ENCODE assay signal across 19 cellular contexts in genomic region chr21:40671721-40672120, GRCh38.
"Had no signal": no experiment of that assay in that cellular context is flagged by ENCODE, and none has a peak within 500 bp of the region (broad histone marks: within the 10 kb centered on the region; RNA-seq: fewer than 3 reads in every experiment).

No MANE protein-coding gene starts in this region.

- H3K27ac ChIP-seq: brain microvascular endothelial cell, coronary artery, gastroesophageal sphincter, heart left ventricle, right atrium auricular region, testis, upper lobe of left lung had no signal

- H3K4me1 ChIP-seq: gastroesophageal sphincter, heart left ventricle, right atrium auricular region, testis, upper lobe of left lung had no signal

- H3K36me3 Mint-ChIP-seq: activated naive CD4-positive, alpha-beta T cell treated with anti-CD3 and anti-CD28 coated beads, Interleukin-2, amount 50 U/mL, for 72 hours; memory B cell; naive B cell had no signal

- DNase-seq: activated CD4-positive, alpha-beta T cell treated with anti-CD3 and anti-CD28 coated beads, Interleukin-2, amount 50 U/mL, for 4 hours; activated gamma-delta T cell treated with Interleukin-2 at 50 U/mL for 16 hours; activated T-cell treated with anti-CD3 and anti-CD28 coated beads, Interleukin-2, amount 50 U/mL, for 72 hours; brain microvascular endothelial cell; erythroblast; heart left ventricle; left ventricle myocardium superior; mucosa of descending colon; naive B cell; testis; upper lobe of left lung had no signal

- H3K4me1 Mint-ChIP-seq: central memory CD8-positive, alpha-beta T cell; memory B cell; naive B cell had no signal

- ATAC-seq: activated naive CD4-positive, alpha-beta T cell treated with anti-CD3 and anti-CD28 coated beads, Interleukin-2, amount 50 U/mL, for 72 hours; activated T-cell treated with anti-CD3 and anti-CD28 coated beads, Interleukin-2, amount 50 U/mL, for 72 hours; gastroesophageal sphincter; heart left ventricle; left ventricle myocardium superior; mucosa of descending colon had no signal

- H3K27ac Mint-ChIP-seq: activated naive CD4-positive, alpha-beta T cell treated with anti-CD3 and anti-CD28 coated beads, Interleukin-2, amount 50 U/mL, for 72 hours; activated T-cell treated with anti-CD3 and anti-CD28 coated beads, Interleukin-2, amount 50 U/mL, for 72 hours; memory B cell; naive B cell; progenitor cell of endocrine pancreas had no signal

- H3K36me3 ChIP-seq: brain microvascular endothelial cell, gastroesophageal sphincter, heart left ventricle, right atrium auricular region, upper lobe of left lung had no signal

- H3K9me3 Mint-ChIP-seq: activated T-cell treated with anti-CD3 and anti-CD28 coated beads, Interleukin-2, amount 50 U/mL, for 72 hours; memory B cell; neural crest cell had no signal

- H3K4me3 ChIP-seq: coronary artery, gastroesophageal sphincter, heart left ventricle, mucosa of descending colon, right atrium auricular region, testis, upper lobe of left lung had no signal

- H3K4me3 Mint-ChIP-seq: activated T-cell treated with anti-CD3 and anti-CD28 coated beads, Interleukin-2, amount 50 U/mL, for 72 hours; central memory CD8-positive, alpha-beta T cell; memory B cell; naive B cell; neural crest cell had no signal

- H3K27me3 ChIP-seq: brain microvascular endothelial cell, gastroesophageal sphincter, heart left ventricle, right atrium auricular region, testis, upper lobe of left lung had no signal

- H3K9me3 ChIP-seq: gastroesophageal sphincter, heart left ventricle, mucosa of descending colon, right atrium auricular region, testis, upper lobe of left lung had no signal

- H3K27me3 Mint-ChIP-seq: central memory CD8-positive, alpha-beta T cell; memory B cell; progenitor cell of endocrine pancreas had no signal
